ENCODE assay signal across 11 cellular contexts in genomic region chr15:77030928-77031375, GRCh38. TPM values are rescaled to one million over a fixed set of nuclear protein-coding genes. Genes with fewer than 3 reads are reported as not detected.
DNase-seq lines count a peak whose midpoint lies in the region; ATAC-seq and TF ChIP-seq lines count a peak whose summit lies in the region.
"Had no signal": no experiment of that assay in that cellular context is flagged by ENCODE, and none has a peak within 500 bp of the region (broad histone marks: within the 10 kb centered on the region; RNA-seq: fewer than 3 reads in every experiment).

No MANE protein-coding gene starts in this region.

- no peak overlapping the region for H3K4me3 ChIP-seq in uterus
- H3K4me3 ChIP-seq in esophagus muscularis mucosa: no peak overlapping the region

- WGBS in esophagus muscularis mucosa: 80% methylated on average over 2 of the region's 10 CpGs

- peaks cover 7 to 36% of the 10 kb centered on the region in 2 donors for H3K4me1 Mint-ChIP-seq in natural killer cell
- H3K4me1 Mint-ChIP-seq in natural killer cell treated with Interleukin-12 subunit alpha and Interleukin-12 subunit beta and Interleukin-15 and Interleukin-18, amount 100 ng/mL, for 72 hours (ENCODE audit: low read depth in 2 of 2): peaks cover 3 to 26% of the 10 kb centered on the region in 2 donors
- peaks cover 43% of the 10 kb centered on the region for H3K4me1 Mint-ChIP-seq in activated CD8-positive, alpha-beta T cell treated with anti-CD3 and anti-CD28 coated beads, Interleukin-2, amount 10 ng/mL, durations not matched to agents 7 days and 5 days (ENCODE audit: low read depth)
- peaks cover 20 to 36% (median 36%) of the 10 kb centered on the region in 3 donors for H3K4me1 Mint-ChIP-seq in naive B cell

- TF ChIP-seq CTCF in natural killer cell (IDR thresholded peaks at IDR 0.05) (no peak), uterus (IDR thresholded peaks at IDR 0.05) (no peak), esophagus muscularis mucosa (IDR thresholded peaks at IDR 0.05) (no peak)

- CTCF ChIA-PET in activated CD8-positive, alpha-beta T cell treated with anti-CD3 and anti-CD28 coated beads, Interleukin-2, amount 10 ng/mL, durations not matched to agents 7 days and 5 days (lab: Charles Lee): interaction anchor here (0.7 to 4.4 kb wide), 19 partner anchors 8 to 512 kb away, joined by 3 to 59 read pairs (median 4); partner anchors contain the start of gene PSTPIP1

- H3K9me3 Mint-ChIP-seq in natural killer cell (no peaks in the 10 kb centered on the region), naive B cell (no peaks in the 10 kb centered on the region)
- no peaks in the 10 kb centered on the region for H3K9me3 Mint-ChIP-seq in natural killer cell treated with Interleukin-12 subunit alpha and Interleukin-12 subunit beta and Interleukin-15 and Interleukin-18, amount 100 ng/mL, for 72 hours
- no peaks in the 10 kb centered on the region for H3K9me3 Mint-ChIP-seq in activated CD8-positive, alpha-beta T cell treated with anti-CD3 and anti-CD28 coated beads, Interleukin-2, amount 10 ng/mL, durations not matched to agents 7 days and 5 days (ENCODE audit: insufficient read depth)
- H3K9me3 Mint-ChIP-seq: nephron progenitor cell had no signal

- TF ChIP-seq EP300 in esophagus muscularis mucosa (IDR thresholded peaks at IDR 0.05): no peak

- no peaks in the 10 kb centered on the region for H3K9me3 ChIP-seq in uterus
- H3K9me3 ChIP-seq in esophagus muscularis mucosa: no peaks in the 10 kb centered on the region

- DNase-seq in natural killer cell (peak; percentile 11), naive B cell (no peak), uterus (peak; percentile 12), NK-92 (lab: John Stamatoyannopoulos, UW; ENCODE audit: unreplicated experiment) (no peak), NCI-H2029 treated with DMSO at 0.1 percent for 48 hours (lab: John Stamatoyannopoulos, UW) (no peak), esophagus muscularis mucosa (ENCODE audit: extremely low spot score) (no peak)
- no peak for DNase-seq in natural killer cell treated with Interleukin-12 subunit alpha and Interleukin-12 subunit beta and Interleukin-15 and Interleukin-18, amount 100 ng/mL, for 72 hours (ENCODE audit: low spot score)
- no peak for DNase-seq in activated CD8-positive, alpha-beta T cell treated with anti-CD3 and anti-CD28 coated beads, Interleukin-2, amount 10 ng/mL, durations not matched to agents 7 days and 5 days
- DNase-seq: foreskin keratinocyte had no signal

- H3K36me3 Mint-ChIP-seq in natural killer cell: no peaks in the 10 kb centered on the region
- H3K36me3 Mint-ChIP-seq in natural killer cell treated with Interleukin-12 subunit alpha and Interleukin-12 subunit beta and Interleukin-15 and Interleukin-18, amount 100 ng/mL, for 72 hours: no peaks in the 10 kb centered on the region
- H3K36me3 Mint-ChIP-seq in activated CD8-positive, alpha-beta T cell treated with anti-CD3 and anti-CD28 coated beads, Interleukin-2, amount 10 ng/mL, durations not matched to agents 7 days and 5 days (ENCODE audit: low read depth): peaks cover 78% of the 10 kb centered on the region
- no peaks in the 10 kb centered on the region for H3K36me3 Mint-ChIP-seq in naive B cell

- POLR2A ChIA-PET in activated CD8-positive, alpha-beta T cell treated with anti-CD3 and anti-CD28 coated beads, Interleukin-2, amount 10 ng/mL, durations not matched to agents 7 days and 5 days (lab: Charles Lee): interaction anchor here (1.0 to 2.2 kb wide), 4 partner anchors 9 to 36 kb away, joined by 3 to 8 read pairs (median 4); partner anchors contain the start of gene PSTPIP1

- H3K27ac Mint-ChIP-seq in natural killer cell (peak overlapping the region in 1 of 2 donors; percentile 71), naive B cell (peak overlapping the region in 4 of 6 donors; percentile 38 to 81 (median 72))
- peak overlapping the region in 1 of 2 donors; percentile 37 for H3K27ac Mint-ChIP-seq in natural killer cell treated with Interleukin-12 subunit alpha and Interleukin-12 subunit beta and Interleukin-15 and Interleukin-18, amount 100 ng/mL, for 72 hours
- H3K27ac Mint-ChIP-seq in activated CD8-positive, alpha-beta T cell treated with anti-CD3 and anti-CD28 coated beads, Interleukin-2, amount 10 ng/mL, durations not matched to agents 7 days and 5 days: peak overlapping the region; percentile 82

- intact Hi-C loops in natural killer cell (cut with micrococcal nuclease): loop anchor here (1.0 kb wide), 1 partner anchor 58 kb away; no protein-coding TSS in a partner anchor
- intact Hi-C loops in uterus (cut with DNase I; ENCODE audit: low total_unique reads): no loop called here
- intact Hi-C loops in esophagus muscularis mucosa (cut with DNase I): loop anchor here (5.0 kb wide), 1 partner anchor 59 kb away; no protein-coding TSS in a partner anchor

- H3K27me3 ChIP-seq in uterus (no peaks in the 10 kb centered on the region), esophagus muscularis mucosa (peaks cover 0 to 37% (median 0%) of the 10 kb centered on the region in 4 donors)
- H3K27me3 ChIP-seq: foreskin keratinocyte had no signal

- H3K27ac ChIP-seq in uterus (no peak overlapping the region), esophagus muscularis mucosa (replicated peaks in 1 of 4) (no peak overlapping the region)
- H3K27ac ChIP-seq: foreskin keratinocyte, HL-60 had no signal

- no peak for ATAC-seq in natural killer cell
- ATAC-seq in natural killer cell treated with Interleukin-12 subunit alpha and Interleukin-12 subunit beta and Interleukin-15 and Interleukin-18, amount 100 ng/mL, for 72 hours: no peak
- ATAC-seq in activated CD8-positive, alpha-beta T cell treated with anti-CD3 and anti-CD28 coated beads, Interleukin-2, amount 10 ng/mL, durations not matched to agents 7 days and 5 days: no peak
- peak in 1 of 2 donors; percentile 4 for ATAC-seq in naive B cell (ENCODE audit: low read depth in 2 of 2)

- TF ChIP-seq POLR2A in uterus (IDR thresholded peaks at IDR 0.05) (no peak), esophagus muscularis mucosa (IDR thresholded peaks at IDR 0.05; ENCODE audit: low read depth) (no peak)

- H3K4me1 ChIP-seq in uterus: no peaks in the 10 kb centered on the region
- H3K4me1 ChIP-seq in esophagus muscularis mucosa: peaks cover 0 to 25% (median 10%) of the 10 kb centered on the region in 4 donors
- H3K4me1 ChIP-seq: foreskin keratinocyte had no signal

- no peaks in the 10 kb centered on the region for H3K27me3 Mint-ChIP-seq in natural killer cell (ENCODE audit: low read depth in 2 of 2)
- no peaks in the 10 kb centered on the region for H3K27me3 Mint-ChIP-seq in natural killer cell treated with Interleukin-12 subunit alpha and Interleukin-12 subunit beta and Interleukin-15 and Interleukin-18, amount 100 ng/mL, for 72 hours
- no peaks in the 10 kb centered on the region for H3K27me3 Mint-ChIP-seq in activated CD8-positive, alpha-beta T cell treated with anti-CD3 and anti-CD28 coated beads, Interleukin-2, amount 10 ng/mL, durations not matched to agents 7 days and 5 days (ENCODE audit: low read depth)
- no peaks in the 10 kb centered on the region for H3K27me3 Mint-ChIP-seq in naive B cell

- H3K36me3 ChIP-seq in uterus (no peaks in the 10 kb centered on the region), esophagus muscularis mucosa (peaks cover 0 to 2% (median 0%) of the 10 kb centered on the region in 4 donors)

- no peak overlapping the region for H3K4me3 Mint-ChIP-seq in natural killer cell
- H3K4me3 Mint-ChIP-seq in natural killer cell treated with Interleukin-12 subunit alpha and Interleukin-12 subunit beta and Interleukin-15 and Interleukin-18, amount 100 ng/mL, for 72 hours: no peak overlapping the region
- no peak overlapping the region for H3K4me3 Mint-ChIP-seq in activated CD8-positive, alpha-beta T cell treated with anti-CD3 and anti-CD28 coated beads, Interleukin-2, amount 10 ng/mL, durations not matched to agents 7 days and 5 days
- H3K4me3 Mint-ChIP-seq in naive B cell: peak overlapping the region in 1 of 8 donors; percentile 30
- H3K4me3 Mint-ChIP-seq: nephron progenitor cell had no signal

RNA-seq across cellular contexts. Expression of gene PSTPIP1, which starts 36.0 kb away (rescaled TPM):
- total RNA-seq in natural killer cell (100 to 1,000 TPM; 218 to 316 (median 228) TPM), uterus (1 to 10 TPM in 3 of 4 donors, not detected in 1; 1.3 to 10.0 (median 4.7) TPM), esophagus muscularis mucosa (10 to 100 TPM in 1 of 4 donors, 1 to 10 TPM in 3; 7.7 to 11.8 (median 8.1) TPM)
- 100 to 1,000 TPM; 161 to 167 TPM for total RNA-seq in natural killer cell treated with Interleukin-12 subunit alpha and Interleukin-12 subunit beta and Interleukin-15 and Interleukin-18, amount 100 ng/mL, for 72 hours
- total RNA-seq in activated CD8-positive, alpha-beta T cell treated with anti-CD3 and anti-CD28 coated beads, Interleukin-2, amount 10 ng/mL, durations not matched to agents 7 days and 5 days: 100 to 1,000 TPM; 208 to 212 TPM
- 10 to 100 TPM; 15.6 to 34.1 (median 24.1) TPM for polyA plus RNA-seq in naive B cell (ENCODE audit: low read depth in 6 of 6)

RNA-seq across cellular contexts. Expression of gene TSPAN3, which starts 40.0 kb away (rescaled TPM):
- 10 to 100 TPM; 18.7 to 37.4 (median 29.9) TPM for total RNA-seq in natural killer cell
- total RNA-seq in natural killer cell treated with Interleukin-12 subunit alpha and Interleukin-12 subunit beta and Interleukin-15 and Interleukin-18, amount 100 ng/mL, for 72 hours: 10 to 100 TPM; 49.3 to 54.9 TPM
- 10 to 100 TPM; 17.4 to 18.4 TPM for total RNA-seq in activated CD8-positive, alpha-beta T cell treated with anti-CD3 and anti-CD28 coated beads, Interleukin-2, amount 10 ng/mL, durations not matched to agents 7 days and 5 days
- 100 to 1,000 TPM; 418 to 685 (median 569) TPM for polyA plus RNA-seq in naive B cell (ENCODE audit: low read depth in 6 of 6)
- 100 to 1,000 TPM in 2 of 4 donors, 10 to 100 TPM in 2; 62.0 to 446 (median 114) TPM for total RNA-seq in uterus
- total RNA-seq in esophagus muscularis mucosa: 100 to 1,000 TPM in 3 of 4 donors, 10 to 100 TPM in 1; 92.2 to 165 (median 131) TPM

Comparison
In these comparisons a context has a peak if more than half of its experiments do, and no peak if none do; other contexts are left out.
1. DNase-seq: peak in natural killer cell (single experiment) and uterus (2 of 2); none in natural killer cell treated with Interleukin-12 subunit alpha and Interleukin-12 subunit beta and Interleukin-15 and Interleukin-18, amount 100 ng/mL, for 72 hours (single experiment), activated CD8-positive, alpha-beta T cell treated with anti-CD3 and anti-CD28 coated beads, Interleukin-2, amount 10 ng/mL, durations not matched to agents 7 days and 5 days (single experiment), naive B cell (single experiment), NK-92 (single experiment), NCI-H2029 treated with DMSO at 0.1 percent for 48 hours (single experiment) and esophagus muscularis mucosa (single experiment).
2. RNA of gene PSTPIP1, which starts 36.0 kb away (total RNA-seq): 218 to 316 TPM in natural killer cell, 208 to 212 TPM in activated CD8-positive, alpha-beta T cell treated with anti-CD3 and anti-CD28 coated beads, Interleukin-2, amount 10 ng/mL, durations not matched to agents 7 days and 5 days and 161 to 167 TPM in natural killer cell treated with Interleukin-12 subunit alpha and Interleukin-12 subunit beta and Interleukin-15 and Interleukin-18, amount 100 ng/mL, for 72 hours; 7.7 to 11.8 TPM in esophagus muscularis mucosa and 1.3 to 10.0 TPM in uterus; every median in the first group is over 10 times any median in the second.